ENCODE assay signal across 27 cellular contexts in genomic region chr11:1087961-1088926, GRCh38. TPM values are rescaled to one million over a fixed set of nuclear protein-coding genes. Genes with fewer than 3 reads are reported as not detected.
DNase-seq lines count a peak whose midpoint lies in the region; ATAC-seq and TF ChIP-seq lines count a peak whose summit lies in the region.
"Had no signal": no experiment of that assay in that cellular context is flagged by ENCODE, and none has a peak within 500 bp of the region (broad histone marks: within the 10 kb centered on the region; RNA-seq: fewer than 3 reads in every experiment).

No MANE protein-coding gene starts in this region.

- TF ChIP-seq CTCF in suprapubic skin (IDR thresholded peaks at IDR 0.05) = no peak
- TF ChIP-seq CTCF in colonic mucosa (IDR thresholded peaks at IDR 0.05) = no peak

- TF ChIP-seq EP300 in suprapubic skin (IDR thresholded peaks at IDR 0.05) = no peak

- no peak for TF ChIP-seq POLR2A in suprapubic skin (IDR thresholded peaks at IDR 0.05)

- H3K9me3 ChIP-seq in NT2/D1 (ENCODE audit: insufficient read depth, low read length) = no peaks in the 10 kb centered on the region
- H3K9me3 ChIP-seq in suprapubic skin = no peaks in the 10 kb centered on the region
- H3K9me3 ChIP-seq in colonic mucosa = no peaks in the 10 kb centered on the region
- H3K9me3 ChIP-seq: A549, SJSA1, upper lobe of left lung had no signal

- peak; percentile 22 for DNase-seq in activated CD4-positive, alpha-beta T cell treated with anti-CD3 and anti-CD28 coated beads for 48 hours
- DNase-seq in activated CD4-positive, alpha-beta T cell treated with anti-CD3 and anti-CD28 coated beads, Interleukin-2, amount 50 U/mL, for 1 hour = no peak
- no peak for DNase-seq in NT2/D1 (ENCODE audit: low read depth, low spot score)
- DNase-seq in iPS-NIHi7 (ENCODE audit: extremely low spot score) = peak; percentile 89
- peak; percentile 21 to 35 for DNase-seq in suprapubic skin (ENCODE audit: low spot score in 2 of 2)
- DNase-seq in colonic mucosa = no peak
- DNase-seq in DMS 273 treated with DMSO at 0.1 percent for 48 hours (lab: John Stamatoyannopoulos, UW) = no peak
- DNase-seq: activated CD4-positive, alpha-beta memory T cell treated with anti-CD3 and anti-CD28 coated beads for 36 hours; amniotic stem cell; Calu3; foreskin melanocyte; HFFc6; hypothalamus; NCI-H1694 treated with DMSO at 0.1 percent for 48 hours; NCI-H774; stimulated activated CD4-positive, alpha-beta T cell treated with anti-CD3 and anti-CD28 coated beads, Interleukin-2, amount 100 ng/mL, for 48 hours had no signal

- no peak for ATAC-seq in GM21529 (IDR thresholded peaks at IDR 0.05; ENCODE audit: unreplicated experiment)
- ATAC-seq: A549 had no signal

- H3K4me1 ChIP-seq in NT2/D1 (ENCODE audit: insufficient read depth, insufficient read length) (peaks cover 7% of the 10 kb centered on the region), suprapubic skin (no peaks in the 10 kb centered on the region), colonic mucosa (no peaks in the 10 kb centered on the region)
- H3K4me1 ChIP-seq: A549, SJSA1, upper lobe of left lung had no signal

- H3K27ac ChIP-seq in suprapubic skin (no peak overlapping the region), colonic mucosa (no peak overlapping the region)
- H3K27ac ChIP-seq: A549, cardiac muscle cell, dorsolateral prefrontal cortex, SJSA1, upper lobe of left lung had no signal

- intact Hi-C loops in colonic mucosa (cut with DNase I) = no loop called here

- H3K4me3 ChIP-seq in NT2/D1 (ENCODE audit: insufficient read length, low read depth) = no peak overlapping the region
- no peak overlapping the region for H3K4me3 ChIP-seq in suprapubic skin
- no peak overlapping the region for H3K4me3 ChIP-seq in colonic mucosa
- H3K4me3 ChIP-seq: A549, cardiac muscle cell, dorsolateral prefrontal cortex, SJSA1, upper lobe of left lung had no signal

- H3K36me3 ChIP-seq in NT2/D1 (ENCODE audit: insufficient read depth, insufficient read length, low read length) (no peaks in the 10 kb centered on the region), suprapubic skin (no peaks in the 10 kb centered on the region), colonic mucosa (no peaks in the 10 kb centered on the region)
- H3K36me3 ChIP-seq: cardiac muscle cell, SJSA1, upper lobe of left lung had no signal

- H3K9ac ChIP-seq in NT2/D1 (ENCODE audit: insufficient read length, low read depth) = peak overlapping the region; percentile 33
- H3K9ac ChIP-seq in colonic mucosa (ENCODE audit: low read depth in 2 of 2, low read length in 2 of 2) = no peak overlapping the region

- H3K27me3 ChIP-seq in NT2/D1 (ENCODE audit: insufficient read depth, insufficient read length) (no peaks in the 10 kb centered on the region), suprapubic skin (peaks cover 30% of the 10 kb centered on the region), colonic mucosa (no peaks in the 10 kb centered on the region)
- H3K27me3 ChIP-seq: cardiac muscle cell, SJSA1, upper lobe of left lung had no signal

- WGBS in suprapubic skin = 90% methylated on average over 30 of the region's 40 CpGs

RNA-seq across cellular contexts. Expression of gene MUC2, which starts 13.6 kb away (rescaled TPM):
- under 1 TPM; 0.05 to 0.17 (median 0.12) TPM for total RNA-seq in suprapubic skin
- 1,000 to 10,000 TPM; 1,230 to 1,438 TPM for total RNA-seq in colonic mucosa
- total RNA-seq: activated CD4-positive, alpha-beta memory T cell treated with anti-CD3 and anti-CD28 coated beads for 36 hours; Calu3; epithelial cell of proximal tubule; kidney epithelial cell; SJSA1; skeletal muscle tissue; T-helper 1 cell treated with Interleukin-12 subunit alpha and Interleukin-12 subunit beta and Interleukin-4 antibody, amounts not matched to agents 30 ng/mL and 1 ng/mL, for 36 hours had no signal

RNA-seq across cellular contexts. Expression of gene MUC6, which starts 51.7 kb away (rescaled TPM):
- total RNA-seq in suprapubic skin = under 1 TPM in 1 of 4 donors, not detected in 3; 0.04 TPM
- total RNA-seq in colonic mucosa = under 1 TPM in 1 of 2 donors, not detected in 1; 0.10 TPM
- total RNA-seq: activated CD4-positive, alpha-beta memory T cell treated with anti-CD3 and anti-CD28 coated beads for 36 hours; cardiac muscle cell; dorsolateral prefrontal cortex; epithelial cell of proximal tubule; HFFc6; kidney epithelial cell; mesenteric fat pad; SJSA1; skeletal muscle tissue; T-helper 1 cell treated with Interleukin-12 subunit alpha and Interleukin-12 subunit beta and Interleukin-4 antibody, amounts not matched to agents 30 ng/mL and 1 ng/mL, for 36 hours had no signal

Comparison
In these comparisons a context has a peak if more than half of its experiments do, and no peak if none do; other contexts are left out.
1. DNase-seq: peak in activated CD4-positive, alpha-beta T cell treated with anti-CD3 and anti-CD28 coated beads for 48 hours (single experiment), iPS-NIHi7 (single experiment) and suprapubic skin (2 of 2); none in activated CD4-positive, alpha-beta T cell treated with anti-CD3 and anti-CD28 coated beads, Interleukin-2, amount 50 U/mL, for 1 hour (single experiment), NT2/D1 (single experiment), colonic mucosa (single experiment) and DMS 273 treated with DMSO at 0.1 percent for 48 hours (single experiment).
2. RNA of gene MUC2, which starts 13.6 kb away (total RNA-seq): 1,230 to 1,438 TPM in colonic mucosa; 0.05 to 0.17 TPM in suprapubic skin; every median in the first group is over 1,000 times any median in the second.